9 cellular contexts compared by ENCODE assay signal in genomic region chr2:3302751-3303582, GRCh38.
A peak's percentile ranks its signal among the peaks of the same experiment; 100 is the strongest.
DNase-seq lines count a peak whose midpoint lies in the region; ATAC-seq and TF ChIP-seq lines count a peak whose summit lies in the region.
"Had no signal": no experiment of that assay in that cellular context is flagged by ENCODE, and none has a peak within 500 bp of the region (broad histone marks: within the 10 kb centered on the region; RNA-seq: fewer than 3 reads in every experiment).

No MANE protein-coding gene starts in this region.

- H3K4me1 ChIP-seq in SK-N-SH (ENCODE audit: control insufficient read depth in 1 of 2, insufficient read depth in 2 of 2, low read depth in 1 of 2, low read length in 1 of 2), result peaks cover 4 to 42% of the 10 kb centered on the region in 2 experiments; a peak in 3 of 4 replicates
- H3K4me1 ChIP-seq in iPS-20b (ENCODE audit: insufficient read depth, low read length), result peaks cover 10% of the 10 kb centered on the region
- H3K4me1 ChIP-seq in thyroid gland, result peaks cover 44 to 52% of the 10 kb centered on the region in 2 donors
- H3K4me1 ChIP-seq in colonic mucosa, result no peaks in the 10 kb centered on the region

- no peak for TF ChIP-seq POLR2A in GM18505 (IDR thresholded peaks at IDR 0.05; ENCODE audit: borderline replicate concordance, extremely low read depth, insufficient read depth, insufficient read length)
- TF ChIP-seq POLR2A in thyroid gland (IDR thresholded peaks at IDR 0.05), result peak in 1 of 2 donors; percentile 43

- H3K27ac ChIP-seq in SK-N-SH (ENCODE audit: low read depth in 2 of 2, low read length in 1 of 2), result peak overlapping the region; percentile 12 to 99; a peak in 3 of 4 replicates
- H3K27ac ChIP-seq in iPS-20b (ENCODE audit: low read length), result no peak overlapping the region
- peak overlapping the region; percentile 94 to 98 (median 98) for H3K27ac ChIP-seq in thyroid gland
- H3K27ac ChIP-seq in colonic mucosa, result no peak overlapping the region
- H3K27ac ChIP-seq: epithelial cell of prostate had no signal

- no peaks in the 10 kb centered on the region for H4K20me1 ChIP-seq in SK-N-SH (ENCODE audit: insufficient read depth)

- H3K79me2 ChIP-seq in SK-N-SH (ENCODE audit: insufficient read depth), result peaks cover 6% of the 10 kb centered on the region; the same call in 1 of the 2 replicates

- peak in 1 of 2 experiments; percentile 60; a peak in 1 of 4 replicates for TF ChIP-seq EP300 in SK-N-SH (IDR thresholded peaks at IDR 0.05; ENCODE audit: borderline replicate concordance in 1 of 2, low read depth in 1 of 2, low read length in 1 of 2)

- H3K9me3 ChIP-seq in SK-N-SH (no peaks in the 10 kb centered on the region), iPS-20b (ENCODE audit: insufficient read depth, low read depth, low read length) (no peaks in the 10 kb centered on the region), thyroid gland (no peaks in the 10 kb centered on the region), colonic mucosa (no peaks in the 10 kb centered on the region)

- peaks cover 4% of the 10 kb centered on the region for H3F3A ChIP-seq in SK-N-SH (replicated peaks; ENCODE audit: insufficient read depth)

- POLR2A ChIA-PET in SK-N-SH (lab: Yijun Ruan, JAX), result interaction anchor here (0.7 to 2.8 kb wide), 17 partner anchors 10 to 978 kb away, joined by 3 to 21 read pairs (median 4); partner anchors contain the start of gene TRAPPC12

- H3K27me3 ChIP-seq in SK-N-SH (ENCODE audit: insufficient read depth) (no peaks in the 10 kb centered on the region), iPS-20b (ENCODE audit: insufficient read depth, low read length) (no peaks in the 10 kb centered on the region), thyroid gland (no peaks in the 10 kb centered on the region), colonic mucosa (no peaks in the 10 kb centered on the region)

- intact Hi-C loops in thyroid gland (cut with DNase I), result no loop called here
- intact Hi-C loops in colonic mucosa (cut with DNase I), result no loop called here

- peak; percentile 78 for DNase-seq in SK-N-SH
- DNase-seq in thyroid gland, result peak; percentile 86 to 90
- no peak for DNase-seq in colonic mucosa
- no peak for DNase-seq in HK-2 (ENCODE audit: unreplicated experiment)
- DNase-seq in SHP77 treated with DMSO at 0.1 percent for 48 hours (lab: John Stamatoyannopoulos, UW), result no peak

- 81% methylated on average over 17 of the region's 25 CpGs for WGBS in SK-N-SH (ENCODE audit: low lambda C conversion rate)
- 34 to 53% methylated on average over 18 to 21 of the region's 25 CpGs for WGBS in thyroid gland, 2 donors

- TF ChIP-seq RAD21 in SK-N-SH (IDR thresholded peaks at IDR 0.05; ENCODE audit: low read length), result peak; percentile 39

- H3K36me3 ChIP-seq in SK-N-SH (replicated peaks in 1 of 2; ENCODE audit: control insufficient read depth in 1 of 2, insufficient read depth in 2 of 2, low read length in 1 of 2) (peaks cover 6 to 13% of the 10 kb centered on the region in 2 experiments), iPS-20b (ENCODE audit: insufficient read depth, low read depth, low read length) (no peaks in the 10 kb centered on the region), thyroid gland (no peaks in the 10 kb centered on the region), colonic mucosa (no peaks in the 10 kb centered on the region)

- H3K9ac ChIP-seq in SK-N-SH, result peak overlapping the region; percentile 32; the same call in 1 of the 2 replicates
- peak overlapping the region; percentile 77; the same call in 1 of the 2 replicates for H3K9ac ChIP-seq in iPS-20b (ENCODE audit: low read depth, low read length)
- H3K9ac ChIP-seq in colonic mucosa (ENCODE audit: low read depth in 2 of 2, low read length in 2 of 2), result no peak overlapping the region

- H2AFZ ChIP-seq in SK-N-SH (ENCODE audit: low read depth), result peak overlapping the region; percentile 71; the same call in 1 of the 2 replicates

- peak overlapping the region; percentile 68 for H3K4me2 ChIP-seq in SK-N-SH

- CTCF ChIA-PET in SK-N-SH (lab: Yijun Ruan, JAX), result interaction anchor here (0.5 to 3.7 kb wide), 37 partner anchors 9 to 1448 kb away, joined by 3 to 24 read pairs (median 5); partner anchors contain the start of gene MYT1L

- H3K9me2 ChIP-seq in SK-N-SH, result no peaks in the 10 kb centered on the region

- TF ChIP-seq CTCF in SK-N-SH (IDR thresholded peaks at IDR 0.05) (no peak), thyroid gland (IDR thresholded peaks at IDR 0.05) (no peak), colonic mucosa (IDR thresholded peaks at IDR 0.05) (no peak)

- H3K4me3 ChIP-seq in SK-N-SH (ENCODE audit: low read depth in 2 of 2, low read length in 1 of 2), result peak overlapping the region; percentile 23 to 27; a peak in 3 of 4 replicates
- H3K4me3 ChIP-seq in iPS-20b (ENCODE audit: low read length), result peak overlapping the region; percentile 52; the same call in 1 of the 2 replicates
- H3K4me3 ChIP-seq in thyroid gland (replicated peaks in 1 of 3), result no peak overlapping the region
- no peak overlapping the region for H3K4me3 ChIP-seq in colonic mucosa

- ATAC-seq in GM18505 (IDR thresholded peaks at IDR 0.05; ENCODE audit: unreplicated experiment) (peak; percentile 20), HG02870 (IDR thresholded peaks at IDR 0.05; ENCODE audit: unreplicated experiment) (peak; percentile 31)

TF ChIP-seq in SK-N-SH, 30 proteins besides CTCF, POLR2A, EP300 and RAD21:
- TF ChIP-seq ELF1 (IDR thresholded peaks at IDR 0.05), result no peak
- no peak for TF ChIP-seq USF1 (IDR thresholded peaks at IDR 0.05; ENCODE audit: borderline replicate concordance, low read depth)
- no peak for TF ChIP-seq NFIC (IDR thresholded peaks at IDR 0.05; ENCODE audit: borderline replicate concordance)
- TF ChIP-seq YY1 (IDR thresholded peaks at IDR 0.05; ENCODE audit: low read depth), result no peak
- no peak; the same call in 1 of the 2 replicates for TF ChIP-seq RCOR1 (IDR thresholded peaks at IDR 0.05; ENCODE audit: low read length)
- TF ChIP-seq NRF1 (IDR thresholded peaks at IDR 0.05; ENCODE audit: low read depth, low read length), result no peak
- TF ChIP-seq TEAD4 (IDR thresholded peaks at IDR 0.05; ENCODE audit: borderline replicate concordance, insufficient read depth), result no peak
- no peak for TF ChIP-seq RXRA (IDR thresholded peaks at IDR 0.05; ENCODE audit: borderline replicate concordance, low read depth)
- no peak for TF ChIP-seq ZBTB33 (IDR thresholded peaks at IDR 0.05; ENCODE audit: borderline replicate concordance, low read depth)
- TF ChIP-seq TAF1 (IDR thresholded peaks at IDR 0.05; ENCODE audit: borderline replicate concordance, low read depth, low read length), result no peak
- no peak for TF ChIP-seq IRF3 (IDR thresholded peaks at IDR 0.05; ENCODE audit: low read depth, low read length)
- no peak for TF ChIP-seq USF2 (IDR thresholded peaks at IDR 0.05; ENCODE audit: borderline replicate concordance, low read depth, low read length)
- peak; percentile 49; the same call in 1 of the 2 replicates for TF ChIP-seq GATA2 (CRISPR knock-in tag; IDR thresholded peaks at IDR 0.05)
- TF ChIP-seq FOXJ3 (CRISPR knock-in tag; IDR thresholded peaks at IDR 0.05), result peak; percentile 80
- TF ChIP-seq EZH2phosphoT487 (IDR thresholded peaks at IDR 0.05; ENCODE audit: borderline replicate concordance, low read depth), result no peak
- TF ChIP-seq MAX (IDR thresholded peaks at IDR 0.05; ENCODE audit: low read depth), result no peak
- peak; percentile 44; the same call in 1 of the 2 replicates for TF ChIP-seq MXI1 (IDR thresholded peaks at IDR 0.05; ENCODE audit: low read depth, low read length)

Comparison
In these comparisons a context has a peak if more than half of its experiments do, and no peak if none do; other contexts are left out.
1. DNase-seq: peak in SK-N-SH (single experiment) and thyroid gland (2 of 2); none in colonic mucosa (single experiment), HK-2 (single experiment) and SHP77 treated with DMSO at 0.1 percent for 48 hours (single experiment).
2. H3K27ac ChIP-seq: peak in SK-N-SH (2 of 2) and thyroid gland (3 of 3); none in iPS-20b (single experiment) and colonic mucosa (single experiment).
3. H3K4me3 ChIP-seq: peak in SK-N-SH (2 of 2) and iPS-20b (single experiment); none in thyroid gland (0 of 3) and colonic mucosa (single experiment).
4. H3K9ac ChIP-seq: peak in SK-N-SH (single experiment) and iPS-20b (single experiment); none in colonic mucosa (0 of 2).